In genomic region chr6:137850137-137850714, GRCh38 we compare ENCODE assay signal across 25 cellular contexts. TPM values are rescaled to one million over a fixed set of nuclear protein-coding genes. Genes with fewer than 3 reads are reported as not detected.
DNase-seq lines count a peak whose midpoint lies in the region; ATAC-seq and TF ChIP-seq lines count a peak whose summit lies in the region.
"Had no signal": no experiment of that assay in that cellular context is flagged by ENCODE, and none has a peak within 500 bp of the region (broad histone marks: within the 10 kb centered on the region; RNA-seq: fewer than 3 reads in every experiment).

No MANE protein-coding gene starts in this region.

- H3K9me3 Mint-ChIP-seq in stimulated activated naive CD8-positive, alpha-beta T cell treated with anti-CD3 and anti-CD28 coated beads, Interleukin-15, amount 100 ng/mL, for 72 hours: peaks cover 0 to under 1% of the 10 kb centered on the region in 2 donors
- no peaks in the 10 kb centered on the region for H3K9me3 Mint-ChIP-seq in activated T-helper 1 cell treated with anti-CD3 and anti-CD28 coated beads, Interleukin-12 subunit alpha, Interleukin-12 subunit beta, Interleukin-2, Interleukin-4 antibody, amounts not matched to agents 30 ng/mL and 10 ng/mL and 1 ng/mL, durations not matched to agents 14 hours and 24 hours and 36 hours
- H3K9me3 Mint-ChIP-seq in mesothelial cell of epicardium: no peaks in the 10 kb centered on the region
- H3K9me3 Mint-ChIP-seq in CD8-positive, alpha-beta T cell: no peaks in the 10 kb centered on the region
- H3K9me3 Mint-ChIP-seq: IgD-negative memory B cell; natural killer cell treated with Interleukin-12 subunit alpha and Interleukin-12 subunit beta and Interleukin-15 and Interleukin-18, amount 100 ng/mL, for 72 hours had no signal

- H3K9me3 ChIP-seq in transverse colon: no peaks in the 10 kb centered on the region
- no peaks in the 10 kb centered on the region for H3K9me3 ChIP-seq in CD8-positive, alpha-beta T cell (ENCODE audit: low read length)
- H3K9me3 ChIP-seq: breast epithelium, ovary, uterus had no signal

- TF ChIP-seq POLR2A in transverse colon (IDR thresholded peaks at IDR 0.05): no peak

- no peak overlapping the region for H3K4me3 Mint-ChIP-seq in stimulated activated naive CD8-positive, alpha-beta T cell treated with anti-CD3 and anti-CD28 coated beads, Interleukin-15, amount 100 ng/mL, for 72 hours
- H3K4me3 Mint-ChIP-seq in activated T-helper 1 cell treated with anti-CD3 and anti-CD28 coated beads, Interleukin-12 subunit alpha, Interleukin-12 subunit beta, Interleukin-2, Interleukin-4 antibody, amounts not matched to agents 30 ng/mL and 10 ng/mL and 1 ng/mL, durations not matched to agents 14 hours and 24 hours and 36 hours: no peak overlapping the region
- H3K4me3 Mint-ChIP-seq in mesothelial cell of epicardium: no peak overlapping the region
- H3K4me3 Mint-ChIP-seq in CD8-positive, alpha-beta T cell: no peak overlapping the region
- H3K4me3 Mint-ChIP-seq: IgD-negative memory B cell; natural killer cell treated with Interleukin-12 subunit alpha and Interleukin-12 subunit beta and Interleukin-15 and Interleukin-18, amount 100 ng/mL, for 72 hours had no signal

- POLR2A ChIA-PET in CD8-positive, alpha-beta T cell (lab: Charles Lee): no interaction called here

- H3K36me3 ChIP-seq in transverse colon: no peaks in the 10 kb centered on the region
- no peaks in the 10 kb centered on the region for H3K36me3 ChIP-seq in CD8-positive, alpha-beta T cell (ENCODE audit: insufficient read depth, low read length)
- H3K36me3 ChIP-seq: breast epithelium, ovary, uterus had no signal

- no peaks in the 10 kb centered on the region for H3K27me3 Mint-ChIP-seq in stimulated activated naive CD8-positive, alpha-beta T cell treated with anti-CD3 and anti-CD28 coated beads, Interleukin-15, amount 100 ng/mL, for 72 hours
- H3K27me3 Mint-ChIP-seq in activated T-helper 1 cell treated with anti-CD3 and anti-CD28 coated beads, Interleukin-12 subunit alpha, Interleukin-12 subunit beta, Interleukin-2, Interleukin-4 antibody, amounts not matched to agents 30 ng/mL and 10 ng/mL and 1 ng/mL, durations not matched to agents 14 hours and 24 hours and 36 hours (ENCODE audit: insufficient read depth): no peaks in the 10 kb centered on the region
- H3K27me3 Mint-ChIP-seq in mesothelial cell of epicardium (ENCODE audit: low read depth): no peaks in the 10 kb centered on the region
- H3K27me3 Mint-ChIP-seq in CD8-positive, alpha-beta T cell (ENCODE audit: low read depth): no peaks in the 10 kb centered on the region
- H3K27me3 Mint-ChIP-seq: IgD-negative memory B cell; natural killer cell treated with Interleukin-12 subunit alpha and Interleukin-12 subunit beta and Interleukin-15 and Interleukin-18, amount 100 ng/mL, for 72 hours had no signal

- peak overlapping the region; percentile 37 to 70 (median 60) for H3K27ac ChIP-seq in transverse colon
- no peak overlapping the region for H3K27ac ChIP-seq in CD8-positive, alpha-beta T cell (ENCODE audit: low read depth, low read length)
- H3K27ac ChIP-seq: breast epithelium, ovary, uterus had no signal

- no peak overlapping the region for H3K27ac Mint-ChIP-seq in stimulated activated naive CD8-positive, alpha-beta T cell treated with anti-CD3 and anti-CD28 coated beads, Interleukin-15, amount 100 ng/mL, for 72 hours
- H3K27ac Mint-ChIP-seq in activated T-helper 1 cell treated with anti-CD3 and anti-CD28 coated beads, Interleukin-12 subunit alpha, Interleukin-12 subunit beta, Interleukin-2, Interleukin-4 antibody, amounts not matched to agents 30 ng/mL and 10 ng/mL and 1 ng/mL, durations not matched to agents 14 hours and 24 hours and 36 hours: peak overlapping the region; percentile 53
- peak overlapping the region; percentile 7 for H3K27ac Mint-ChIP-seq in mesothelial cell of epicardium
- H3K27ac Mint-ChIP-seq in CD8-positive, alpha-beta T cell: no peak overlapping the region
- H3K27ac Mint-ChIP-seq: IgD-negative memory B cell had no signal

- WGBS in transverse colon (ENCODE audit: low coverage in 1 of 2), 2 donors: 31 to 61% methylated on average over 4 of the region's 4 CpGs

- no peak for TF ChIP-seq EP300 in transverse colon (IDR thresholded peaks at IDR 0.05; ENCODE audit: low read depth)

- H3K36me3 Mint-ChIP-seq in activated T-helper 1 cell treated with anti-CD3 and anti-CD28 coated beads, Interleukin-12 subunit alpha, Interleukin-12 subunit beta, Interleukin-2, Interleukin-4 antibody, amounts not matched to agents 30 ng/mL and 10 ng/mL and 1 ng/mL, durations not matched to agents 14 hours and 24 hours and 36 hours (ENCODE audit: low read depth): no peaks in the 10 kb centered on the region
- no peaks in the 10 kb centered on the region for H3K36me3 Mint-ChIP-seq in mesothelial cell of epicardium
- H3K36me3 Mint-ChIP-seq in CD8-positive, alpha-beta T cell: no peaks in the 10 kb centered on the region
- H3K36me3 Mint-ChIP-seq: natural killer cell treated with Interleukin-12 subunit alpha and Interleukin-12 subunit beta and Interleukin-15 and Interleukin-18, amount 100 ng/mL, for 72 hours had no signal

- peaks cover 22% of the 10 kb centered on the region for H3K4me1 Mint-ChIP-seq in stimulated activated naive CD8-positive, alpha-beta T cell treated with anti-CD3 and anti-CD28 coated beads, Interleukin-15, amount 100 ng/mL, for 72 hours
- H3K4me1 Mint-ChIP-seq in activated T-helper 1 cell treated with anti-CD3 and anti-CD28 coated beads, Interleukin-12 subunit alpha, Interleukin-12 subunit beta, Interleukin-2, Interleukin-4 antibody, amounts not matched to agents 30 ng/mL and 10 ng/mL and 1 ng/mL, durations not matched to agents 14 hours and 24 hours and 36 hours (ENCODE audit: low read depth): peaks cover 23% of the 10 kb centered on the region
- H3K4me1 Mint-ChIP-seq in mesothelial cell of epicardium: peaks cover 13% of the 10 kb centered on the region
- no peaks in the 10 kb centered on the region for H3K4me1 Mint-ChIP-seq in CD8-positive, alpha-beta T cell (ENCODE audit: low read depth)
- H3K4me1 Mint-ChIP-seq: IgD-negative memory B cell had no signal

- no peaks in the 10 kb centered on the region for H3K27me3 ChIP-seq in transverse colon
- no peaks in the 10 kb centered on the region for H3K27me3 ChIP-seq in CD8-positive, alpha-beta T cell (ENCODE audit: insufficient read depth, low read length)
- H3K27me3 ChIP-seq: breast epithelium, ovary, uterus had no signal

- H3K4me1 ChIP-seq in transverse colon: peaks cover 0 to 20% (median 7%) of the 10 kb centered on the region in 4 donors
- no peaks in the 10 kb centered on the region for H3K4me1 ChIP-seq in CD8-positive, alpha-beta T cell (ENCODE audit: insufficient read depth, low read length)
- H3K4me1 ChIP-seq: breast epithelium, uterus had no signal

- intact Hi-C loops in activated T-helper 1 cell treated with anti-CD3 and anti-CD28 coated beads, Interleukin-12 subunit alpha, Interleukin-12 subunit beta, Interleukin-2, Interleukin-4 antibody, amounts not matched to agents 30 ng/mL and 10 ng/mL and 1 ng/mL, durations not matched to agents 14 hours and 24 hours and 36 hours (cut with micrococcal nuclease): no loop called here
- intact Hi-C loops in transverse colon (cut with DNase I; ENCODE audit: low total_unique reads): no loop called here
- intact Hi-C loops in CD8-positive, alpha-beta T cell (cut with DNase I, micrococcal nuclease): loop anchor here in 1 of 2 experiments (2.0 kb wide), 1 partner anchor 15 kb away; no protein-coding TSS in a partner anchor

- CTCF ChIA-PET in CD8-positive, alpha-beta T cell (lab: Charles Lee): no interaction called here

- ATAC-seq in stimulated activated naive CD8-positive, alpha-beta T cell treated with anti-CD3 and anti-CD28 coated beads, Interleukin-15, Interleukin-2, amounts not matched to agents 100 U/mL and 50 U/mL, for 24 hours: no peak
- ATAC-seq in stimulated activated naive CD8-positive, alpha-beta T cell treated with anti-CD3 and anti-CD28 coated beads, Interleukin-15, amount 100 ng/mL, for 72 hours: no peak
- ATAC-seq in GM19395 (IDR thresholded peaks at IDR 0.05; ENCODE audit: unreplicated experiment) (no peak), GM21381 (IDR thresholded peaks at IDR 0.05; ENCODE audit: unreplicated experiment) (no peak)
- ATAC-seq in CD8-positive, alpha-beta T cell: no peak
- ATAC-seq: left ventricle myocardium superior, Panc1 had no signal

- H3K4me3 ChIP-seq in transverse colon: no peak overlapping the region
- H3K4me3 ChIP-seq in CD8-positive, alpha-beta T cell (ENCODE audit: low read depth, low read length): no peak overlapping the region
- H3K4me3 ChIP-seq: breast epithelium, ovary, uterus had no signal

- DNase-seq in stimulated activated naive CD8-positive, alpha-beta T cell treated with anti-CD3 and anti-CD28 coated beads, Interleukin-15, Interleukin-2, amounts not matched to agents 100 U/mL and 50 U/mL, for 24 hours: peak; percentile 12
- no peak for DNase-seq in stimulated activated naive CD8-positive, alpha-beta T cell treated with anti-CD3 and anti-CD28 coated beads, Interleukin-15, amount 100 ng/mL, for 72 hours
- no peak for DNase-seq in activated T-helper 1 cell treated with anti-CD3 and anti-CD28 coated beads, Interleukin-12 subunit alpha, Interleukin-12 subunit beta, Interleukin-2, Interleukin-4 antibody, amounts not matched to agents 30 ng/mL and 10 ng/mL and 1 ng/mL, durations not matched to agents 14 hours and 24 hours and 36 hours (ENCODE audit: low spot score)
- DNase-seq in mesothelial cell of epicardium (ENCODE audit: low spot score in 2 of 2, unreplicated experiment in 2 of 2): no peak
- no peak for DNase-seq in transverse colon
- DNase-seq in CD8-positive, alpha-beta T cell: no peak
- DNase-seq: amniotic stem cell; left ventricle myocardium superior; NCI-H1105; NCI-H187 treated with DMSO at 0.1 percent for 48 hours; NCI-H510A treated with DMSO at 0.1 percent for 48 hours; NK-92 treated with Interleukin-12 subunit alpha and Interleukin-12 subunit beta, amount 100 ng/mL, for 24 hours; ovary; retina; SHP77 treated with DMSO at 0.1 percent for 48 hours; stimulated activated CD4-positive, alpha-beta T cell treated with anti-CD3 and anti-CD28 coated beads, Interleukin-2, amount 100 ng/mL, for 24 hours; SW 1271; T1000; uterus had no signal

- TF ChIP-seq CTCF in mesothelial cell of epicardium (IDR thresholded peaks at IDR 0.05; ENCODE audit: unreplicated experiment) (no peak), transverse colon (IDR thresholded peaks at IDR 0.05) (no peak)
- TF ChIP-seq CTCF in CD8-positive, alpha-beta T cell (IDR thresholded peaks at IDR 0.05): no peak

- in situ Hi-C loops in transverse colon (cut with MboI; ENCODE audit: low pct_ligation_motif_present in 1 of 4, low pct_unique_long_range_greater_than_20kb in 1 of 4, low sequenced_read_pairs in 3 of 4): no loop called here

RNA-seq across cellular contexts. Expression of gene TNFAIP3, which starts 16.8 kb away (rescaled TPM):
- total RNA-seq in activated T-helper 1 cell treated with anti-CD3 and anti-CD28 coated beads, Interleukin-12 subunit alpha, Interleukin-12 subunit beta, Interleukin-2, Interleukin-4 antibody, amounts not matched to agents 30 ng/mL and 10 ng/mL and 1 ng/mL, durations not matched to agents 14 hours and 24 hours and 36 hours: 250 and 257 TPM in 2 replicates
- total RNA-seq in mesothelial cell of epicardium: 64.0 to 76.2 TPM (median 68.9 TPM) in 3 replicates
- total RNA-seq in transverse colon: 10 to 100 TPM; 21.4 to 46.8 (median 36.3) TPM
- 1,000 to 10,000 TPM; 3,739 to 3,807 TPM for total RNA-seq in CD8-positive, alpha-beta T cell

Comparison
In these comparisons a context has a peak if more than half of its experiments do, and no peak if none do; other contexts are left out.
1. H3K27ac Mint-ChIP-seq: peak in activated T-helper 1 cell treated with anti-CD3 and anti-CD28 coated beads, Interleukin-12 subunit alpha, Interleukin-12 subunit beta, Interleukin-2, Interleukin-4 antibody, amounts not matched to agents 30 ng/mL and 10 ng/mL and 1 ng/mL, durations not matched to agents 14 hours and 24 hours and 36 hours (single experiment) and mesothelial cell of epicardium (single experiment); none in stimulated activated naive CD8-positive, alpha-beta T cell treated with anti-CD3 and anti-CD28 coated beads, Interleukin-15, amount 100 ng/mL, for 72 hours (0 of 2) and CD8-positive, alpha-beta T cell (single experiment).
2. RNA of gene TNFAIP3, which starts 16.8 kb away (total RNA-seq): 3,739 to 3,807 TPM in CD8-positive, alpha-beta T cell; 250 to 257 TPM in activated T-helper 1 cell treated with anti-CD3 and anti-CD28 coated beads, Interleukin-12 subunit alpha, Interleukin-12 subunit beta, Interleukin-2, Interleukin-4 antibody, amounts not matched to agents 30 ng/mL and 10 ng/mL and 1 ng/mL, durations not matched to agents 14 hours and 24 hours and 36 hours, 64.0 to 76.2 TPM in mesothelial cell of epicardium and 21.4 to 46.8 TPM in transverse colon; every median in the first group is over 10 times any median in the second.